12 cellular contexts compared by ENCODE assay signal in genomic region chr20:5606347-5606746, GRCh38. TPM values are rescaled to one million over a fixed set of nuclear protein-coding genes. Genes with fewer than 3 reads are reported as not detected.
DNase-seq lines count a peak whose midpoint lies in the region; ATAC-seq and TF ChIP-seq lines count a peak whose summit lies in the region.
"Had no signal": no experiment of that assay in that cellular context is flagged by ENCODE, and none has a peak within 500 bp of the region (broad histone marks: within the 10 kb centered on the region; RNA-seq: fewer than 3 reads in every experiment).

No MANE protein-coding gene starts in this region.

- H3K9me3 Mint-ChIP-seq in T-helper 2 cell treated with Interferon-gamma antibody and Interleukin-4, amounts not matched to agents 5 μg/mL and 100 μg/mL, for 36 hours: no peaks in the 10 kb centered on the region
- H3K9me3 Mint-ChIP-seq in activated naive CD4-positive, alpha-beta T cell treated with anti-CD3 and anti-CD28 coated beads, Interleukin-2, amount 50 U/mL, for 72 hours: no peaks in the 10 kb centered on the region
- no peaks in the 10 kb centered on the region for H3K9me3 Mint-ChIP-seq in nephron

- H3K4me3 Mint-ChIP-seq in T-helper 2 cell treated with Interferon-gamma antibody and Interleukin-4, amounts not matched to agents 5 μg/mL and 100 μg/mL, for 36 hours: peak overlapping the region; percentile 13
- peak overlapping the region in 1 of 3 experiments; percentile 7 for H3K4me3 Mint-ChIP-seq in nephron

- DNase-seq in T-helper 2 cell treated with Interferon-gamma antibody and Interleukin-4, amounts not matched to agents 5 μg/mL and 100 μg/mL, for 36 hours (ENCODE audit: low spot score): no peak
- DNase-seq in T-helper 2 cell (no peak), HuH-7 (ENCODE audit: low spot score) (peak; percentile 28), inferior parietal cortex (ENCODE audit: extremely low spot score) (no peak)
- no peak for DNase-seq in activated naive CD4-positive, alpha-beta T cell treated with anti-CD3 and anti-CD28 coated beads, Interleukin-2, amount 50 U/mL, for 72 hours (ENCODE audit: low spot score in 2 of 2)
- DNase-seq: head of caudate nucleus, left ventricle myocardium inferior, MG63, NCI-H2227 treated with DMSO at 0.1 percent for 48 hours had no signal

- H3K36me3 Mint-ChIP-seq in T-helper 2 cell treated with Interferon-gamma antibody and Interleukin-4, amounts not matched to agents 5 μg/mL and 100 μg/mL, for 36 hours (ENCODE audit: low read depth): peaks cover 41% of the 10 kb centered on the region
- H3K36me3 Mint-ChIP-seq in activated naive CD4-positive, alpha-beta T cell treated with anti-CD3 and anti-CD28 coated beads, Interleukin-2, amount 50 U/mL, for 72 hours: peaks cover 33 to 44% of the 10 kb centered on the region in 2 donors
- peaks cover 16% of the 10 kb centered on the region for H3K36me3 Mint-ChIP-seq in nephron (ENCODE audit: low read depth)

- no peak for ATAC-seq in activated naive CD4-positive, alpha-beta T cell treated with anti-CD3 and anti-CD28 coated beads, Interleukin-2, amount 50 U/mL, for 72 hours
- ATAC-seq in HG02571 (IDR thresholded peaks at IDR 0.05; ENCODE audit: unreplicated experiment) (no peak), GM18498 (IDR thresholded peaks at IDR 0.05; ENCODE audit: unreplicated experiment) (no peak)

- TF ChIP-seq CTCF in nephron (IDR thresholded peaks at IDR 0.05; ENCODE audit: unreplicated experiment in 3 of 3): no peak

- peaks cover 48% of the 10 kb centered on the region for H3K4me1 Mint-ChIP-seq in T-helper 2 cell treated with Interferon-gamma antibody and Interleukin-4, amounts not matched to agents 5 μg/mL and 100 μg/mL, for 36 hours (ENCODE audit: low read depth)
- H3K4me1 Mint-ChIP-seq in nephron: peaks cover 53% of the 10 kb centered on the region

- no peaks in the 10 kb centered on the region for H3K27me3 Mint-ChIP-seq in T-helper 2 cell treated with Interferon-gamma antibody and Interleukin-4, amounts not matched to agents 5 μg/mL and 100 μg/mL, for 36 hours (ENCODE audit: low read depth)
- H3K27me3 Mint-ChIP-seq in nephron (ENCODE audit: low read depth): no peaks in the 10 kb centered on the region

- peak overlapping the region; percentile 62 for H3K27ac Mint-ChIP-seq in T-helper 2 cell treated with Interferon-gamma antibody and Interleukin-4, amounts not matched to agents 5 μg/mL and 100 μg/mL, for 36 hours
- H3K27ac Mint-ChIP-seq in activated naive CD4-positive, alpha-beta T cell treated with anti-CD3 and anti-CD28 coated beads, Interleukin-2, amount 50 U/mL, for 72 hours: peak overlapping the region; percentile 7 to 77
- peak overlapping the region; percentile 10 to 71 (median 10) for H3K27ac Mint-ChIP-seq in nephron

RNA-seq across cellular contexts. Expression of gene GPCPD1, which starts 4.5 kb away (rescaled TPM):
- total RNA-seq in activated naive CD4-positive, alpha-beta T cell treated with anti-CD3 and anti-CD28 coated beads, Interleukin-2, amount 50 U/mL, for 72 hours: 10 to 100 TPM; 27.1 to 64.9 TPM

Comparison
In these comparisons a context has a peak if more than half of its experiments do, and no peak if none do; other contexts are left out.
1. H3K27ac Mint-ChIP-seq: peak in every context shown above with its lines; median percentile 62 in T-helper 2 cell treated with Interferon-gamma antibody and Interleukin-4, amounts not matched to agents 5 μg/mL and 100 μg/mL, for 36 hours; 42 in activated naive CD4-positive, alpha-beta T cell treated with anti-CD3 and anti-CD28 coated beads, Interleukin-2, amount 50 U/mL, for 72 hours; 10 in nephron.